Comparison of ENCODE assay signal across 9 cellular contexts in the genomic region with DNA sequence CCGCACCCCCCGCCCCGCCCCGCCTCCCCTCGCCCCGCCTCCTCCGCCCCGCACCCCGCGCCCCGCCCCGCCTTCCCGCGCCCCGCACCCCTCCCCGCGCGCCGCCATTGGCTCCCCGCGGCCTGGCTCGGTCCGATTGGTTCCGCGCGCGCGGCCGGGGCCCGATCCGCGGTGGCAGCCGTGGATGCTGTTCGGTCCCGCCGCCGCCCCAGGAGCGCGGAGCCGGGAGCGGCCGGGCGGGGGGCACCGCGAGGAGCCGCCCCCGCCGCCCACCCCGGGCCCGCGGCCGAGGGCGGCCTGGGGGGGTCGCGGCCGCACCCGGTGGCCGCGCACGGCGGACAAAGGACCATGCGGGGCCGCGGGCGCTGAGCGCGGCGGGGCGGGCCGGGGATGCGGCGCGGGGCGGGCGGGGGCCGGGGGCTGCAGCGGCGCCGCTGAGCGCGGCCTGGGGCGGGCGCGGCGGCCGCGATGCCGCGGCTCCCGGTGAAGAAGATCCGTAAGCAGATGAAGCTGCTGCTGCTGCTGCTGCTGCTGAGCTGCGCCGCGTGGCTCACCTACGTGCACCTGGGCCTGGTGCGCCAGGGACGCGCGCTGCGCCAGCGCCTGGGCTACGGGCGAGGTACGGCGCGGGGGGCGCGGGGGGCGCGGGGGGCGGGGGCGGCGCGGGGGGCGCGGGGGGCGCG. TPM values are rescaled to one million over a fixed set of nuclear protein-coding genes. Genes with fewer than 3 reads are reported as not detected.
DNase-seq lines count a peak whose midpoint lies in the region; ATAC-seq, FAIRE-seq and TF ChIP-seq lines count a peak whose summit lies in the region.
"Had no signal": no experiment of that assay in that cellular context is flagged by ENCODE, and none has a peak within 500 bp of the region (broad histone marks: within the 10 kb centered on the region; RNA-seq: fewer than 3 reads in every experiment).

A gene with protein sequence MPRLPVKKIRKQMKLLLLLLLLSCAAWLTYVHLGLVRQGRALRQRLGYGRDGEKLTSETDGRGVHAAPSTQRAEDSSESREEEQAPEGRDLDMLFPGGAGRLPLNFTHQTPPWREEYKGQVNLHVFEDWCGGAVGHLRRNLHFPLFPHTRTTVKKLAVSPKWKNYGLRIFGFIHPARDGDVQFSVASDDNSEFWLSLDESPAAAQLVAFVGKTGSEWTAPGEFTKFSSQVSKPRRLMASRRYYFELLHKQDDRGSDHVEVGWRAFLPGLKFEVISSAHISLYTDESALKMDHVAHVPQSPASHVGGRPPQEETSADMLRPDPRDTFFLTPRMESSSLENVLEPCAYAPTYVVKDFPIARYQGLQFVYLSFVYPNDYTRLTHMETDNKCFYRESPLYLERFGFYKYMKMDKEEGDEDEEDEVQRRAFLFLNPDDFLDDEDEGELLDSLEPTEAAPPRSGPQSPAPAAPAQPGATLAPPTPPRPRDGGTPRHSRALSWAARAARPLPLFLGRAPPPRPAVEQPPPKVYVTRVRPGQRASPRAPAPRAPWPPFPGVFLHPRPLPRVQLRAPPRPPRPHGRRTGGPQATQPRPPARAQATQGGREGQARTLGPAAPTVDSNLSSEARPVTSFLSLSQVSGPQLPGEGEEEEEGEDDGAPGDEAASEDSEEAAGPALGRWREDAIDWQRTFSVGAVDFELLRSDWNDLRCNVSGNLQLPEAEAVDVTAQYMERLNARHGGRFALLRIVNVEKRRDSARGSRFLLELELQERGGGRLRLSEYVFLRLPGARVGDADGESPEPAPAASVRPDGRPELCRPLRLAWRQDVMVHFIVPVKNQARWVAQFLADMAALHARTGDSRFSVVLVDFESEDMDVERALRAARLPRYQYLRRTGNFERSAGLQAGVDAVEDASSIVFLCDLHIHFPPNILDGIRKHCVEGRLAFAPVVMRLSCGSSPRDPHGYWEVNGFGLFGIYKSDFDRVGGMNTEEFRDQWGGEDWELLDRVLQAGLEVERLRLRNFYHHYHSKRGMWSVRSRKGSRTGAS (plus strand): TSS at position 164 of the 683 bp plus-strand sequence. CDS start 305 bp downstream, at position 469.

- H3K27me3 ChIP-seq in pancreas: peaks cover 0 to 15% (median 0%) of the 10 kb centered on the region in 4 donors

- WGBS in pancreas, 2 donors: 1 to 2% methylated on average over 16 to 106 of the region's 118 CpGs

- no peak within 1 kb of the TSS for H3K27ac Mint-ChIP-seq in activated CD4-positive, alpha-beta T cell treated with anti-CD3 and anti-CD28 coated beads, Interleukin-2, amount 10 ng/mL, durations not matched to agents 7 days and 5 days

- peak within 1 kb of the TSS; percentile 67 for H3K4me3 ChIP-seq in fibroblast of the aortic adventitia (ENCODE audit: low read depth, low read length)
- peak within 1 kb of the TSS in 2 of 4 donors; percentile 17 to 18 for H3K4me3 ChIP-seq in pancreas
- H3K4me3 ChIP-seq: GM12878 had no signal

- no peak for FAIRE-seq in pancreas (lab: Jason Lieb, UNC)
- FAIRE-seq: GM12878 had no signal

- no peak within 1 kb of the TSS for H3K27ac ChIP-seq in pancreas

- POLR2A ChIA-PET in activated CD4-positive, alpha-beta T cell treated with anti-CD3 and anti-CD28 coated beads, Interleukin-2, amount 10 ng/mL, durations not matched to agents 7 days and 5 days (lab: Charles Lee): no interaction called here

- ATAC-seq in pancreas (peak in 3 of 4 donors; percentile 27 to 45 (median 34)), GM21717 (IDR thresholded peaks at IDR 0.05; ENCODE audit: unreplicated experiment) (no peak)
- ATAC-seq: GM12878 had no signal

- peaks cover 42% of the 10 kb centered on the region for H3K27me3 Mint-ChIP-seq in activated CD4-positive, alpha-beta T cell treated with anti-CD3 and anti-CD28 coated beads, Interleukin-2, amount 10 ng/mL, durations not matched to agents 7 days and 5 days

- TF ChIP-seq CTCF in fibroblast of the aortic adventitia (IDR thresholded peaks at IDR 0.05; ENCODE audit: insufficient read depth, low read length) (no peak), pancreas (IDR thresholded peaks at IDR 0.05) (no peak)

- no peaks in the 10 kb centered on the region for H3K9me3 ChIP-seq in pancreas

- H3K36me3 Mint-ChIP-seq in activated CD4-positive, alpha-beta T cell treated with anti-CD3 and anti-CD28 coated beads, Interleukin-2, amount 10 ng/mL, durations not matched to agents 7 days and 5 days (ENCODE audit: low read depth): peaks cover 5% of the 10 kb centered on the region

- peaks cover 12% of the 10 kb centered on the region for H3K4me1 Mint-ChIP-seq in activated CD4-positive, alpha-beta T cell treated with anti-CD3 and anti-CD28 coated beads, Interleukin-2, amount 10 ng/mL, durations not matched to agents 7 days and 5 days

- no peaks in the 10 kb centered on the region for H3K9me3 Mint-ChIP-seq in activated CD4-positive, alpha-beta T cell treated with anti-CD3 and anti-CD28 coated beads, Interleukin-2, amount 10 ng/mL, durations not matched to agents 7 days and 5 days

- peak within 1 kb of the TSS; percentile 58 for H3K4me3 Mint-ChIP-seq in activated CD4-positive, alpha-beta T cell treated with anti-CD3 and anti-CD28 coated beads, Interleukin-2, amount 10 ng/mL, durations not matched to agents 7 days and 5 days

- DNase-seq in stimulated activated CD4-positive, alpha-beta T cell treated with anti-CD3 and anti-CD28 coated beads, Interleukin-15, amount 100 ng/mL, for 24 hours: peak; percentile 53
- no peak for DNase-seq in stimulated activated CD4-positive, alpha-beta T cell treated with anti-CD3 and anti-CD28 coated beads, Interleukin-2, amount 100 ng/mL, for 48 hours
- DNase-seq in activated CD4-positive, alpha-beta T cell treated with anti-CD3 and anti-CD28 coated beads, Interleukin-2, amount 10 ng/mL, durations not matched to agents 7 days and 5 days: peak; percentile 26
- DNase-seq in fibroblast of the aortic adventitia (ENCODE audit: low read depth): peak; percentile 22
- DNase-seq in pancreas: peak in 2 of 6 donors; percentile 46 to 54
- DNase-seq in cortex of kidney (lab: John Stamatoyannopoulos, UW): no peak
- no peak for DNase-seq in central memory CD4-positive, alpha-beta T cell

- peaks cover 0 to 4% (median 0%) of the 10 kb centered on the region in 3 donors for H3K4me1 ChIP-seq in pancreas

- intact Hi-C loops in pancreas (cut with DNase I): no loop called here

- CTCF ChIA-PET in activated CD4-positive, alpha-beta T cell treated with anti-CD3 and anti-CD28 coated beads, Interleukin-2, amount 10 ng/mL, durations not matched to agents 7 days and 5 days (lab: Charles Lee): interaction anchor here (0.9 to 1.4 kb wide), 2 partner anchors 28 kb away, joined by 3 to 4 read pairs; no protein-coding TSS in a partner anchor

- H3K36me3 ChIP-seq in pancreas: no peaks in the 10 kb centered on the region

RNA-seq across cellular contexts. Expression of the gene that starts here (rescaled TPM):
- 1 to 10 TPM; 1.5 to 1.6 TPM for total RNA-seq in activated CD4-positive, alpha-beta T cell treated with anti-CD3 and anti-CD28 coated beads, Interleukin-2, amount 10 ng/mL, durations not matched to agents 7 days and 5 days
- total RNA-seq in fibroblast of the aortic adventitia (ENCODE audit: low replicate concordance): 1.5 and 1.9 TPM in 2 replicates
- total RNA-seq in pancreas: 1 to 10 TPM in 5 of 6 donors, under 1 TPM in 1; 0.95 to 4.8 (median 1.8) TPM
- 10 to 100 TPM in 1 of 2 donors, 1 to 10 TPM in 1; 6.8 to 25.9 TPM for polyA plus RNA-seq in pancreas

Comparison
In these comparisons a context has a peak if more than half of its experiments do, and no peak if none do; other contexts are left out.
1. DNase-seq: peak in stimulated activated CD4-positive, alpha-beta T cell treated with anti-CD3 and anti-CD28 coated beads, Interleukin-15, amount 100 ng/mL, for 24 hours (single experiment), activated CD4-positive, alpha-beta T cell treated with anti-CD3 and anti-CD28 coated beads, Interleukin-2, amount 10 ng/mL, durations not matched to agents 7 days and 5 days (single experiment) and fibroblast of the aortic adventitia (single experiment); none in stimulated activated CD4-positive, alpha-beta T cell treated with anti-CD3 and anti-CD28 coated beads, Interleukin-2, amount 100 ng/mL, for 48 hours (0 of 2), cortex of kidney (single experiment) and central memory CD4-positive, alpha-beta T cell (single experiment).